32 cellular contexts compared by ENCODE assay signal in genomic region chr2:186699742-186700141, GRCh38. TPM values are rescaled to one million over a fixed set of nuclear protein-coding genes. Genes with fewer than 3 reads are reported as not detected.
"Had no signal": no experiment of that assay in that cellular context is flagged by ENCODE, and none has a peak within 500 bp of the region (broad histone marks: within the 10 kb centered on the region; RNA-seq: fewer than 3 reads in every experiment).

No MANE protein-coding gene starts in this region.

- H3K27ac ChIP-seq: adrenal gland, brain microvascular endothelial cell, PC-9, RWPE1, VCaP had no signal

- H3K4me2 ChIP-seq: PC-9 had no signal

- H3K9me3 ChIP-seq: adrenal gland had no signal

- H2AFZ ChIP-seq: PC-9 had no signal

- FAIRE-seq: RCC 7860 had no signal

- H3K4me3 ChIP-seq: adrenal gland, PC-9 had no signal

- H3K36me3 Mint-ChIP-seq: activated CD4-positive, alpha-beta memory T cell treated with anti-CD3 and anti-CD28 coated beads for 36 hours; activated naive CD4-positive, alpha-beta T cell treated with anti-CD3 and anti-CD28 coated beads, Interleukin-2, amount 50 U/mL, for 72 hours had no signal

- H3K27ac Mint-ChIP-seq: activated B cell treated with CpG ODN at 0.5 μM for 24 hours; activated CD4-positive, alpha-beta memory T cell treated with anti-CD3 and anti-CD28 coated beads for 36 hours; activated naive CD4-positive, alpha-beta T cell treated with anti-CD3 and anti-CD28 coated beads for 36 hours; activated naive CD4-positive, alpha-beta T cell treated with anti-CD3 and anti-CD28 coated beads, Interleukin-2, amount 50 U/mL, for 72 hours; activated T-helper 1 cell treated with anti-CD3 and anti-CD28 coated beads, Interleukin-12 subunit alpha, Interleukin-12 subunit beta, Interleukin-2, Interleukin-4 antibody, amounts not matched to agents 30 ng/mL and 10 ng/mL and 1 ng/mL, durations not matched to agents 14 hours and 24 hours and 36 hours had no signal

- H3K36me3 ChIP-seq: adrenal gland, brain microvascular endothelial cell had no signal

- H3K4me3 Mint-ChIP-seq: activated B cell treated with CpG ODN at 0.5 μM for 24 hours; activated CD4-positive, alpha-beta memory T cell treated with anti-CD3 and anti-CD28 coated beads for 36 hours; activated naive CD4-positive, alpha-beta T cell treated with anti-CD3 and anti-CD28 coated beads for 36 hours; activated T-cell treated with anti-CD3 and anti-CD28 coated beads, Interleukin-2, amount 50 U/mL, for 4 hours; activated T-helper 1 cell treated with anti-CD3 and anti-CD28 coated beads, Interleukin-12 subunit alpha, Interleukin-12 subunit beta, Interleukin-2, Interleukin-4 antibody, amounts not matched to agents 30 ng/mL and 10 ng/mL and 1 ng/mL, durations not matched to agents 14 hours and 24 hours and 36 hours had no signal

- DNase-seq: activated B cell treated with CpG ODN at 0.5 μM for 24 hours; activated CD4-positive, alpha-beta memory T cell treated with anti-CD3 and anti-CD28 coated beads for 36 hours; activated CD4-positive, alpha-beta T cell treated with anti-CD3 and anti-CD28 coated beads for 4 hours; activated CD4-positive, alpha-beta T cell treated with anti-CD3 and anti-CD28 coated beads, Interleukin-2, amount 50 U/mL, for 1 hour; activated CD4-positive, CD25-positive, alpha-beta regulatory T cell treated with anti-CD3 and anti-CD28 coated beads, Interleukin-2, amount 50 U/mL, for 72 hours; activated CD8-positive, alpha-beta memory T cell treated with anti-CD3 and anti-CD28 coated beads, Interleukin-2, amount 50 U/mL, for 4 hours; activated gamma-delta T cell treated with Interleukin-2 at 50 U/mL for 16 hours; activated naive CD4-positive, alpha-beta T cell treated with anti-CD3 and anti-CD28 coated beads for 36 hours; activated T-cell treated with anti-CD3 and anti-CD28 coated beads for 4 hours; activated T-cell treated with anti-CD3 and anti-CD28 coated beads, Interleukin-2, amount 50 U/mL, for 4 hours; adrenal gland; brain microvascular endothelial cell; central memory CD4-positive, alpha-beta T cell; NCI-H1092 treated with DMSO at 0.1 percent for 48 hours; NCI-H1417; NCI-H146; NCI-H187 treated with DMSO at 0.1 percent for 48 hours; NCI-H2081; NCI-H2171 treated with DMSO at 0.1 percent for 48 hours; NCI-H2227 treated with DMSO at 0.1 percent for 48 hours; NCI-H524 treated with DMSO at 0.1 percent for 48 hours; PC-9; SIG-M5; SW 1271; T-helper 1 cell; T-helper 2 cell; T-helper 9 cell had no signal

- H3K9me3 Mint-ChIP-seq: activated B cell treated with CpG ODN at 0.5 μM for 24 hours; activated CD4-positive, alpha-beta memory T cell treated with anti-CD3 and anti-CD28 coated beads for 36 hours; activated naive CD4-positive, alpha-beta T cell treated with anti-CD3 and anti-CD28 coated beads for 36 hours; activated naive CD4-positive, alpha-beta T cell treated with anti-CD3 and anti-CD28 coated beads, Interleukin-2, amount 50 U/mL, for 72 hours; activated T-cell treated with anti-CD3 and anti-CD28 coated beads, Interleukin-2, amount 50 U/mL, for 4 hours; activated T-helper 1 cell treated with anti-CD3 and anti-CD28 coated beads, Interleukin-12 subunit alpha, Interleukin-12 subunit beta, Interleukin-2, Interleukin-4 antibody, amounts not matched to agents 30 ng/mL and 10 ng/mL and 1 ng/mL, durations not matched to agents 14 hours and 24 hours and 36 hours had no signal

RNA-seq across cellular contexts. Expression of gene FAM171B, which starts 5.9 kb away (rescaled TPM):
- total RNA-seq: activated B cell treated with CpG ODN at 0.5 μM for 24 hours had no signal
